In genomic region chr16:70725912-70726828, GRCh38 we compare ENCODE assay signal across 1 cellular context.
TF ChIP-seq lines count a peak whose summit lies in the region.

No MANE protein-coding gene starts in this region.

TF ChIP-seq in SK-N-SH treated with all-trans-retinoic acid at 6 μM for 48 hours, 23 proteins besides CTCF, POLR2A, EP300 and RAD21 (continued from another document):
- TF ChIP-seq, protein P1, sequence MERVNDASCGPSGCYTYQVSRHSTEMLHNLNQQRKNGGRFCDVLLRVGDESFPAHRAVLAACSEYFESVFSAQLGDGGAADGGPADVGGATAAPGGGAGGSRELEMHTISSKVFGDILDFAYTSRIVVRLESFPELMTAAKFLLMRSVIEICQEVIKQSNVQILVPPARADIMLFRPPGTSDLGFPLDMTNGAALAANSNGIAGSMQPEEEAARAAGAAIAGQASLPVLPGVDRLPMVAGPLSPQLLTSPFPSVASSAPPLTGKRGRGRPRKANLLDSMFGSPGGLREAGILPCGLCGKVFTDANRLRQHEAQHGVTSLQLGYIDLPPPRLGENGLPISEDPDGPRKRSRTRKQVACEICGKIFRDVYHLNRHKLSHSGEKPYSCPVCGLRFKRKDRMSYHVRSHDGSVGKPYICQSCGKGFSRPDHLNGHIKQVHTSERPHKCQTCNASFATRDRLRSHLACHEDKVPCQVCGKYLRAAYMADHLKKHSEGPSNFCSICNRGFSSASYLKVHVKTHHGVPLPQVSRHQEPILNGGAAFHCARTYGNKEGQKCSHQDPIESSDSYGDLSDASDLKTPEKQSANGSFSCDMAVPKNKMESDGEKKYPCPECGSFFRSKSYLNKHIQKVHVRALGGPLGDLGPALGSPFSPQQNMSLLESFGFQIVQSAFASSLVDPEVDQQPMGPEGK (CRISPR knock-in tag; IDR thresholded peaks at IDR 0.05; ENCODE audit: borderline replicate concordance): no peak
- no peak for TF ChIP-seq ISL1 (CRISPR knock-in tag; IDR thresholded peaks at IDR 0.05)
